In genomic region chr7:100509213-100509612, GRCh38 we compare ENCODE assay signal across 12 cellular contexts. TPM values are rescaled to one million over a fixed set of nuclear protein-coding genes. Genes with fewer than 3 reads are reported as not detected.
A peak's percentile ranks its signal among the peaks of the same experiment; 100 is the strongest.
DNase-seq lines count a peak whose midpoint lies in the region; ATAC-seq and TF ChIP-seq lines count a peak whose summit lies in the region.
"Had no signal": no experiment of that assay in that cellular context is flagged by ENCODE, and none has a peak within 500 bp of the region (broad histone marks: within the 10 kb centered on the region; RNA-seq: fewer than 3 reads in every experiment).

No MANE protein-coding gene starts in this region.

- TF ChIP-seq CTCF in fibroblast of villous mesenchyme (IDR thresholded peaks at IDR 0.05; ENCODE audit: insufficient read depth, low read depth, low read length) (no peak), thyroid gland (IDR thresholded peaks at IDR 0.05) (no peak), WERI-Rb-1 (IDR thresholded peaks at IDR 0.05; ENCODE audit: low read depth, low read length) (no peak)

- intact Hi-C loops in thyroid gland (cut with DNase I), result no loop called here

- WGBS in thyroid gland, 2 donors, result 44 to 56% methylated on average over 12 to 14 of the region's 14 CpGs

- H3K27me3 ChIP-seq in SJCRH30 (no peaks in the 10 kb centered on the region), thyroid gland (no peaks in the 10 kb centered on the region), WERI-Rb-1 (ENCODE audit: insufficient read depth, low read depth, severe bottlenecking) (no peaks in the 10 kb centered on the region), HAP-1 (ENCODE audit: low read depth) (no peaks in the 10 kb centered on the region)

- H3K4me3 ChIP-seq in SJCRH30 (no peak overlapping the region), fibroblast of villous mesenchyme (ENCODE audit: low read depth, low read length) (no peak overlapping the region), thyroid gland (replicated peaks in 1 of 3) (no peak overlapping the region), WERI-Rb-1 (ENCODE audit: low read depth, low read length) (no peak overlapping the region), HAP-1 (no peak overlapping the region)

- in situ Hi-C loops in HAP-1 (cut with MboI; ENCODE audit: low sequenced_read_pairs), result no loop called here

- no peaks in the 10 kb centered on the region for H3K36me3 ChIP-seq in SJCRH30
- H3K36me3 ChIP-seq in thyroid gland, result no peaks in the 10 kb centered on the region
- H3K36me3 ChIP-seq in WERI-Rb-1, result no peaks in the 10 kb centered on the region
- H3K36me3 ChIP-seq in HAP-1 (replicated peaks), result no peaks in the 10 kb centered on the region

- H3K4me1 ChIP-seq in SJCRH30 (peaks cover 7% of the 10 kb centered on the region; the same call in 1 of the 2 replicates), thyroid gland (peaks cover 0 to 4% of the 10 kb centered on the region in 2 donors), HAP-1 (no peaks in the 10 kb centered on the region)

- DNase-seq in NCI-H82 (lab: John Stamatoyannopoulos, UW), result peak; percentile 23
- no peak for DNase-seq in NCI-H82 treated with DMSO at 0.1 percent for 48 hours (lab: John Stamatoyannopoulos, UW; ENCODE audit: unreplicated experiment)
- peak; percentile 85 to 90 for DNase-seq in SJCRH30
- DNase-seq in fibroblast of villous mesenchyme (ENCODE audit: low read depth), result peak; percentile 76
- peak; percentile 55 to 77 for DNase-seq in thyroid gland
- no peak for DNase-seq in WERI-Rb-1
- no peak for DNase-seq in HAP-1 (ENCODE audit: low spot score in 2 of 2)
- DNase-seq: activated CD4-positive, alpha-beta T cell treated with anti-CD3 and anti-CD28 coated beads, Interleukin-2, amount 50 U/mL, for 1 hour; Right ventricle myocardium superior; stimulated activated CD4-positive, alpha-beta T cell treated with anti-CD3 and anti-CD28 coated beads, Interleukin-2, amount 100 ng/mL, for 48 hours had no signal

- peak in 1 of 2 donors; percentile 18 for TF ChIP-seq POLR2A in thyroid gland (IDR thresholded peaks at IDR 0.05)

- H3K27ac ChIP-seq in SJCRH30 (no peak overlapping the region; the same call in 1 of the 2 replicates), thyroid gland (no peak overlapping the region), WERI-Rb-1 (no peak overlapping the region)

- no peaks in the 10 kb centered on the region for H3K9me3 ChIP-seq in SJCRH30 (replicated peaks)
- H3K9me3 ChIP-seq in thyroid gland, result no peaks in the 10 kb centered on the region
- no peaks in the 10 kb centered on the region for H3K9me3 ChIP-seq in WERI-Rb-1 (ENCODE audit: severe bottlenecking)
- H3K9me3 ChIP-seq in HAP-1, result no peaks in the 10 kb centered on the region

- no peak for ATAC-seq in GM18873 (IDR thresholded peaks at IDR 0.05; ENCODE audit: low FRiP score, unreplicated experiment)

RNA-seq across cellular contexts. Expression of gene NYAP1, which starts 25.5 kb away (rescaled TPM):
- total RNA-seq in SJCRH30 (2014; rRNA removed; shearing (Covaris generic)), result 0.49 and 0.56 TPM in 2 replicates
- total RNA-seq in fibroblast of villous mesenchyme, result 0.43 and 0.64 TPM in 2 replicates
- total RNA-seq in thyroid gland, result 1 to 10 TPM in 2 of 4 donors, under 1 TPM in 1, not detected in 1; 0.40 to 1.3 (median 1.0) TPM

RNA-seq across cellular contexts. Expression of gene AGFG2, which starts 29.8 kb away (rescaled TPM):
- total RNA-seq in SJCRH30 (2014; rRNA removed; shearing (Covaris generic)), result 7.2 and 9.0 TPM in 2 replicates
- 7.7 and 19.0 TPM in 2 replicates for total RNA-seq in fibroblast of villous mesenchyme
- 10 to 100 TPM; 26.1 to 34.6 (median 28.0) TPM for total RNA-seq in thyroid gland

RNA-seq across cellular contexts. Expression of gene TSC22D4, which starts 30.2 kb away (rescaled TPM):
- total RNA-seq in SJCRH30 (2014; rRNA removed; shearing (Covaris generic)), result 13.7 and 14.7 TPM in 2 replicates
- total RNA-seq in fibroblast of villous mesenchyme, result 26.4 and 30.2 TPM in 2 replicates
- total RNA-seq in thyroid gland, result 10 to 100 TPM; 22.7 to 37.8 (median 27.9) TPM

RNA-seq across cellular contexts. Expression of gene SPACDR, which starts 45.2 kb away (rescaled TPM):
- not detected in 2 replicates for total RNA-seq in SJCRH30 (2014; rRNA removed; shearing (Covaris generic))
- total RNA-seq in fibroblast of villous mesenchyme (not detected in 2 replicates), thyroid gland (1 to 10 TPM in 1 of 4 donors, not detected in 3; 2.0 TPM)
- total RNA-seq: urinary bladder had no signal

Comparison
In these comparisons a context has a peak if more than half of its experiments do, and no peak if none do; other contexts are left out.
1. DNase-seq: peak in NCI-H82 (single experiment), SJCRH30 (2 of 2), fibroblast of villous mesenchyme (single experiment) and thyroid gland (2 of 2); none in NCI-H82 treated with DMSO at 0.1 percent for 48 hours (single experiment), WERI-Rb-1 (single experiment) and HAP-1 (0 of 2).